14 cellular contexts compared by ENCODE assay signal in the genomic region with DNA sequence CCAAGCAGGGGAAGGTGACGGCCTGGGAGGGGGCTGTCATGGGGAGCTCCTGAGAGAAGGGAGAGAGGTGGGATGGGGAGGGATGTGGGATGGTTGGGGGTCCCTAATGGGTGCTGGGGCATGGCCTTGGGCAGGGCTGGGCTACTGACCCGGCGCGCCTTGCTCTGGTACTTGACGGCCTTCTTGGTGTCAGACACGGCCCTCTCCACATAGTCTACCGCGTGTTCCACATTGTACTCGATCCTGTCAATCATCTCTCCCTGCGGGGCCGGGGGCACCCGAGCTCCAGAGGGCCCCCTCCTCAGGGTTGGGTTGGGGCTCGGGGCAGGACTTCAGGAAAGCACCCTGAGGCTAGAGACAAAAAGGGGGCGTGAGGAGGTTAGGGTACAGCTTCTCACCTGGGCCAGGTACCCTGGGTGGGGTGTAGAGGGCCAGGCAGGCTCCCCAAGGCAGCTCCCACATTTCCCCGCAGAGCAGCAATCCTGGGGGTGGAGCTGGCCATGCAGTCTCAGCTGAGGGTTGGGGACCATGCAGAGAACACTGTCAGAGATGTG.
"Had no signal": no experiment of that assay in that cellular context is flagged by ENCODE, and none has a peak within 500 bp of the region (broad histone marks: within the 10 kb centered on the region; RNA-seq: fewer than 3 reads in every experiment).

No MANE protein-coding gene starts in this region.

- H3K4me1 Mint-ChIP-seq: mesothelial cell of epicardium had no signal

- ATAC-seq: natural killer cell treated with Interleukin-12 subunit alpha and Interleukin-12 subunit beta and Interleukin-15 and Interleukin-18, amount 100 ng/mL, for 72 hours had no signal

- H3K4me3 ChIP-seq: hepatocyte, left ventricle myocardium inferior, lower lobe of right lung, neural progenitor cell had no signal

- H3K27ac Mint-ChIP-seq: dendritic cell treated with granulocyte-macrophage colony-stimulating factor and Interleukin-4, amounts not matched to agents 40 ng/mL and 50 ng/mL, for 4 days; memory B cell; mesothelial cell of epicardium; natural killer cell treated with Interleukin-12 subunit alpha and Interleukin-12 subunit beta and Interleukin-15 and Interleukin-18, amount 100 ng/mL, for 72 hours; neural progenitor cell had no signal

- DNase-seq: foreskin melanocyte, kidney, left cardiac atrium, left ventricle myocardium inferior, lower lobe of right lung, small intestine had no signal

- FAIRE-seq: colon, kidney, small intestine had no signal

- H3K4me1 ChIP-seq: left ventricle myocardium inferior had no signal

- H2AFZ ChIP-seq: hepatocyte, neural progenitor cell had no signal

- H3K9me3 ChIP-seq: left ventricle myocardium inferior, lower lobe of right lung had no signal

- H3K9me3 Mint-ChIP-seq: dendritic cell treated with granulocyte-macrophage colony-stimulating factor and Interleukin-4, amounts not matched to agents 40 ng/mL and 50 ng/mL, for 4 days; endodermal cell; memory B cell; mesothelial cell of epicardium; natural killer cell treated with Interleukin-12 subunit alpha and Interleukin-12 subunit beta and Interleukin-15 and Interleukin-18, amount 100 ng/mL, for 72 hours; neural progenitor cell had no signal

- H3K4me3 Mint-ChIP-seq: dendritic cell treated with granulocyte-macrophage colony-stimulating factor and Interleukin-4, amounts not matched to agents 40 ng/mL and 50 ng/mL, for 4 days; endodermal cell; memory B cell; mesothelial cell of epicardium; natural killer cell treated with Interleukin-12 subunit alpha and Interleukin-12 subunit beta and Interleukin-15 and Interleukin-18, amount 100 ng/mL, for 72 hours; neural progenitor cell had no signal

- H3K27me3 ChIP-seq: hepatocyte, neural progenitor cell had no signal

- H3K36me3 ChIP-seq: neural progenitor cell had no signal

- H3K9ac ChIP-seq: neural progenitor cell had no signal

- H3K4me2 ChIP-seq: hepatocyte, neural progenitor cell had no signal

- H3K79me2 ChIP-seq: hepatocyte had no signal

- H3K27ac ChIP-seq: left ventricle myocardium inferior, lower lobe of right lung, neural progenitor cell had no signal

- H3K27me3 Mint-ChIP-seq: memory B cell; natural killer cell treated with Interleukin-12 subunit alpha and Interleukin-12 subunit beta and Interleukin-15 and Interleukin-18, amount 100 ng/mL, for 72 hours had no signal
